30 cellular contexts compared by ENCODE assay signal in genomic region chr3:53805463-53806159, GRCh38. TPM values are rescaled to one million over a fixed set of nuclear protein-coding genes. Genes with fewer than 3 reads are reported as not detected.
DNase-seq lines count a peak whose midpoint lies in the region; ATAC-seq and TF ChIP-seq lines count a peak whose summit lies in the region.
"Had no signal": no experiment of that assay in that cellular context is flagged by ENCODE, and none has a peak within 500 bp of the region (broad histone marks: within the 10 kb centered on the region; RNA-seq: fewer than 3 reads in every experiment).

No MANE protein-coding gene starts in this region.

- TF ChIP-seq POLR2A in IMR-90 (IDR thresholded peaks at IDR 0.05; ENCODE audit: low read depth, low read length) = no peak

- no peaks in the 10 kb centered on the region for H3K36me3 ChIP-seq in IMR-90 (ENCODE audit: control insufficient read depth, insufficient read depth, low read length)
- no peaks in the 10 kb centered on the region for H3K36me3 ChIP-seq in osteoblast (ENCODE audit: insufficient read depth, low read length)
- H3K36me3 ChIP-seq: BE2C, brain microvascular endothelial cell, heart left ventricle, transverse colon had no signal

- H3K56ac ChIP-seq in IMR-90 (ENCODE audit: extremely low read depth, insufficient read depth, low read length) = no peak overlapping the region
- no peak overlapping the region for H3K56ac ChIP-seq in H9 (ENCODE audit: insufficient read length, low read depth, low read length)

- H3K79me2 ChIP-seq in osteoblast (ENCODE audit: insufficient read depth, low read length) (no peaks in the 10 kb centered on the region), H9 (ENCODE audit: insufficient read depth, low read length) (no peaks in the 10 kb centered on the region)

- H4K20me1 ChIP-seq in IMR-90 (ENCODE audit: insufficient read depth, low read length) (no peaks in the 10 kb centered on the region), osteoblast (ENCODE audit: insufficient read depth, low read length) (no peaks in the 10 kb centered on the region), H9 (ENCODE audit: control insufficient read depth, insufficient read depth, insufficient read length) (no peaks in the 10 kb centered on the region)

- H3K9me3 ChIP-seq in AG04450 (ENCODE audit: control insufficient read depth, insufficient read depth, low read length) = peaks cover 4% of the 10 kb centered on the region; the same call in 1 of the 2 replicates
- H3K9me3 ChIP-seq in IMR-90 (ENCODE audit: control insufficient read depth, insufficient read depth, low read length) = no peaks in the 10 kb centered on the region
- no peaks in the 10 kb centered on the region for H3K9me3 ChIP-seq in osteoblast (ENCODE audit: low read depth, low read length)
- no peaks in the 10 kb centered on the region for H3K9me3 ChIP-seq in H9 (ENCODE audit: control insufficient read depth, low read depth, low read length)
- H3K9me3 ChIP-seq: adrenal gland, BE2C, heart left ventricle, lower lobe of right lung, transverse colon had no signal

- H3K18ac ChIP-seq in IMR-90 (ENCODE audit: low read depth, low read length) = peak overlapping the region; percentile 54
- H3K18ac ChIP-seq in H9 (ENCODE audit: insufficient read length, low read depth, low read length) = no peak overlapping the region

- H3T11ph ChIP-seq in H9 (ENCODE audit: low read length) = no peak overlapping the region

- H3K23ac ChIP-seq in IMR-90 (ENCODE audit: low read depth, low read length) (0 out of 2 replicates have a peak overlapping the region, but pooled peaks have one; percentile 13), H9 (ENCODE audit: insufficient read length, low read depth, low read length) (no peak overlapping the region)

- peak overlapping the region; percentile 64 for H2BK20ac ChIP-seq in IMR-90 (ENCODE audit: low read depth, low read length)
- H2BK20ac ChIP-seq in H9 (ENCODE audit: low read depth, low read length, poor library complexity, severe bottlenecking) = no peak overlapping the region

- no peaks in the 10 kb centered on the region; the same call in 1 of the 2 replicates for H3K27me3 Mint-ChIP-seq in H9 (ENCODE audit: low read depth)

- H2AK9ac ChIP-seq in IMR-90 (replicated peaks; ENCODE audit: low read depth, low read length, poor library complexity) = peak overlapping the region; percentile 91

- H3K79me1 ChIP-seq in IMR-90 (ENCODE audit: low read depth in 1 of 2, low read length in 2 of 2) (no peaks in the 10 kb centered on the region), H9 (ENCODE audit: insufficient read depth, low read depth, low read length, poor library complexity, severe bottlenecking) (no peaks in the 10 kb centered on the region)

- no peak overlapping the region for H3K4me3 Mint-ChIP-seq in H9
- H3K4me3 Mint-ChIP-seq: activated CD8-positive, alpha-beta T cell treated with anti-CD3 and anti-CD28 coated beads for 36 hours; neural crest cell; T-helper 1 cell treated with Interleukin-12 subunit alpha and Interleukin-12 subunit beta and Interleukin-4 antibody, amounts not matched to agents 30 μg/mL and 1 μg/mL, for 36 hours had no signal

- intact Hi-C loops in IMR-90 (cut with micrococcal nuclease) = no loop called here

- H3K27me3 ChIP-seq in AG04450 (ENCODE audit: control insufficient read depth, insufficient read depth, low read length) (no peaks in the 10 kb centered on the region), IMR-90 (ENCODE audit: control insufficient read depth, insufficient read depth, low read length) (no peaks in the 10 kb centered on the region), osteoblast (ENCODE audit: insufficient read depth, low read length) (no peaks in the 10 kb centered on the region), H9 (ENCODE audit: insufficient read depth, low read length) (no peaks in the 10 kb centered on the region)
- H3K27me3 ChIP-seq: adrenal gland, BE2C, brain microvascular endothelial cell, heart left ventricle, transverse colon had no signal

- peak overlapping the region; percentile 90; the same call in 2 of the 3 replicates for H2BK15ac ChIP-seq in IMR-90 (ENCODE audit: low read depth, low read length)
- H2BK15ac ChIP-seq in H9 (ENCODE audit: low read depth, low read length) = no peak overlapping the region

- H3K9me1 ChIP-seq in IMR-90 (ENCODE audit: insufficient read depth, low read length) = peaks cover 20% of the 10 kb centered on the region

- no peaks in the 10 kb centered on the region for H3K23me2 ChIP-seq in H9 (ENCODE audit: insufficient read length, low read depth, low read length, poor library complexity, severe bottlenecking)

- peak overlapping the region; percentile 55 for H3K14ac ChIP-seq in IMR-90 (replicated peaks; ENCODE audit: low read depth, low read length)
- no peak overlapping the region for H3K14ac ChIP-seq in H9 (ENCODE audit: insufficient read depth, low read length)

- CTCF ChIA-PET in AG04450 (lab: Charles Lee) = interaction anchor here (0.5 kb wide), 1 partner anchor 32 kb away, joined by 3 read pairs; no protein-coding TSS in a partner anchor
- CTCF ChIA-PET in IMR-90 (lab: Yijun Ruan, JAX) = no interaction called here

- H2AFZ ChIP-seq in IMR-90 (replicated peaks; ENCODE audit: low read length, poor library complexity) = peak overlapping the region; percentile 94
- H2AFZ ChIP-seq in osteoblast (ENCODE audit: low read length) = peak overlapping the region; percentile 48
- H2AFZ ChIP-seq in H9 (ENCODE audit: low read length) = no peak overlapping the region

- H3K9me3 Mint-ChIP-seq in H9 = no peaks in the 10 kb centered on the region
- H3K9me3 Mint-ChIP-seq: activated CD8-positive, alpha-beta T cell treated with anti-CD3 and anti-CD28 coated beads for 36 hours; neural crest cell; T-helper 1 cell treated with Interleukin-12 subunit alpha and Interleukin-12 subunit beta and Interleukin-4 antibody, amounts not matched to agents 30 μg/mL and 1 μg/mL, for 36 hours had no signal

- no peak overlapping the region for H3K4me3 ChIP-seq in AG04450 (ENCODE audit: low read depth, low read length)
- H3K4me3 ChIP-seq in IMR-90 (ENCODE audit: insufficient read depth, low read depth, low read length) = no peak overlapping the region
- H3K4me3 ChIP-seq in osteoblast (ENCODE audit: insufficient read depth, low read length) = peak overlapping the region; percentile 5
- H3K4me3 ChIP-seq: adrenal gland, heart left ventricle, lower lobe of right lung, transverse colon had no signal

- no peaks in the 10 kb centered on the region for H3K36me3 Mint-ChIP-seq in H9 (ENCODE audit: insufficient read depth in 1 of 3, low read depth in 3 of 3)

- in situ Hi-C loops in IMR-90 (cut with MboI; ENCODE audit: low sequenced_read_pairs) = no loop called here

- H4K8ac ChIP-seq in IMR-90 (ENCODE audit: low read depth in 2 of 2, low read length in 2 of 2) (peak overlapping the region; percentile 15 to 88; a peak in 3 of 4 replicates), H9 (replicated peaks; ENCODE audit: insufficient read length, low read depth, low read length) (no peak overlapping the region)

- H2BK120ac ChIP-seq in IMR-90 (ENCODE audit: low read depth, low read length) (peak overlapping the region; percentile 93), H9 (ENCODE audit: low read depth, low read length, poor library complexity, severe bottlenecking) (no peak overlapping the region)

- no peak for TF ChIP-seq CTCF in AG04450 (IDR thresholded peaks at IDR 0.05; ENCODE audit: low read depth, low read length)
- no peak for TF ChIP-seq CTCF in IMR-90 (conservative IDR thresholded peaks at IDR 0.05; ENCODE audit: low read depth, low read length)
- TF ChIP-seq CTCF in osteoblast (IDR thresholded peaks at IDR 0.05; ENCODE audit: extremely low read depth, low read depth, low read length) = no peak
- no peak for TF ChIP-seq CTCF in H9 (conservative IDR thresholded peaks at IDR 0.05)

- peak overlapping the region; percentile 68 for H3K27ac ChIP-seq in AG04450 (ENCODE audit: low read depth, low read length)
- peak overlapping the region; percentile 4; the same call in 1 of the 2 replicates for H3K27ac ChIP-seq in IMR-90 (ENCODE audit: insufficient read depth, low read length)
- H3K27ac ChIP-seq in cingulate gyrus (ENCODE audit: low read depth, low read length) = peak overlapping the region; percentile 67
- H3K27ac ChIP-seq in osteoblast (ENCODE audit: low read depth, low read length) = peak overlapping the region; percentile 78
- no peak overlapping the region for H3K27ac ChIP-seq in H9 (ENCODE audit: insufficient read length, low read depth, low read length)
- H3K27ac ChIP-seq: brain microvascular endothelial cell, epithelial cell of prostate, lower lobe of right lung had no signal

- dilution Hi-C loops in IMR-90 (cut with HindIII; ENCODE audit: low sequenced_read_pairs, unreplicated experiment) = no loop called here

- POLR2A ChIA-PET in AG04450 (lab: Yijun Ruan, JAX) = no interaction called here
- POLR2A ChIA-PET in IMR-90 (lab: Charles Lee; ENCODE audit: unreplicated experiment) = no interaction called here

- peak overlapping the region; percentile 81 for H4K91ac ChIP-seq in IMR-90 (ENCODE audit: insufficient read depth, low read depth, low read length)
- H4K91ac ChIP-seq in H9 (ENCODE audit: insufficient read length, low read depth, low read length) = no peak overlapping the region

- H3K4me1 ChIP-seq in IMR-90 (ENCODE audit: control insufficient read depth, insufficient read depth, low read length) (peaks cover 14% of the 10 kb centered on the region), osteoblast (ENCODE audit: insufficient read depth, low read length) (peaks cover 32% of the 10 kb centered on the region), H9 (ENCODE audit: insufficient read depth, low read length) (no peaks in the 10 kb centered on the region; the same call in 1 of the 2 replicates)
- H3K4me1 ChIP-seq: BE2C, lower lobe of right lung had no signal

- peaks cover 14 to 18% of the 10 kb centered on the region in 2 experiments for H3K4me1 Mint-ChIP-seq in H9

- H2BK5ac ChIP-seq in IMR-90 (ENCODE audit: low read depth, low read length, poor library complexity, severe bottlenecking) (peak overlapping the region; percentile 73), H9 (ENCODE audit: insufficient read length, low read length) (no peak overlapping the region)

- no TSS peak for BruUV-seq in IMR-90 (replicated peaks; lab: Mats Ljungman, UMichigan)

- H2AK5ac ChIP-seq in IMR-90 (ENCODE audit: low read depth, low read length) = peak overlapping the region; percentile 89
- H2AK5ac ChIP-seq in H9 (ENCODE audit: insufficient read length, low read length) = no peak overlapping the region

- no peak for TF ChIP-seq RAD21 in IMR-90 (IDR thresholded peaks at IDR 0.05; ENCODE audit: low read length)

- H3K9ac ChIP-seq in IMR-90 (ENCODE audit: low read depth, low read length) = no peak overlapping the region
- no peak overlapping the region for H3K9ac ChIP-seq in H9 (ENCODE audit: extremely low read depth, insufficient read length, low read length)

- 85 to 88% methylated on average over 2 to 3 of the region's 4 CpGs for WGBS in IMR-90 (ENCODE audit: extremely low coverage in 2 of 2, insufficient read length in 1 of 2), 2 experiments
- WGBS in H9 (ENCODE audit: extremely low coverage, insufficient read length, low lambda C conversion rate) = 100% methylated on average over 2 of the region's 4 CpGs

- H3K4ac ChIP-seq in IMR-90 (ENCODE audit: low read depth, low read length) (peak overlapping the region; percentile 85), H9 (ENCODE audit: low read depth, low read length) (no peak overlapping the region)

- ATAC-seq in IMR-90 (ENCODE audit: low read depth) = no peak
- ATAC-seq: activated CD4-positive, CD25-positive, alpha-beta regulatory T cell treated with anti-CD3 and anti-CD28 coated beads, Interleukin-2, amount 50 U/mL, for 24 hours; activated CD8-positive, alpha-beta T cell treated with anti-CD3 and anti-CD28 coated beads for 36 hours; lower lobe of right lung had no signal

- no peak for DNase-seq in AG04450 (ENCODE audit: low read depth, low spot score)
- no peak for DNase-seq in IMR-90
- no peak for DNase-seq in osteoblast (ENCODE audit: insufficient read length, low spot score, missing footprints)
- DNase-seq in H9 = no peak
- DNase-seq in NCI-H1930 (lab: John Stamatoyannopoulos, UW) = no peak
- DNase-seq in pons (ENCODE audit: low spot score) = no peak
- no peak for DNase-seq in NCI-H128 (lab: John Stamatoyannopoulos, UW; ENCODE audit: unreplicated experiment)
- DNase-seq: activated CD8-positive, alpha-beta T cell treated with anti-CD3 and anti-CD28 coated beads for 36 hours; activated T-cell treated with anti-CD3 and anti-CD28 coated beads for 4 hours; BE2C; COR-L47; DMS79; effector CD8-positive, alpha-beta T cell; GDM1; lower lobe of right lung; NCI-H146; NCI-H446 treated with DMSO at 0.1 percent for 48 hours; RPMI8226; stimulated activated CD4-positive, alpha-beta T cell treated with anti-CD3 and anti-CD28 coated beads, Interleukin-2, amount 100 ng/mL, for 24 hours had no signal

- H3K27ac Mint-ChIP-seq in H9 = no peak overlapping the region
- H3K27ac Mint-ChIP-seq: activated CD8-positive, alpha-beta T cell treated with anti-CD3 and anti-CD28 coated beads for 36 hours; T-helper 1 cell treated with Interleukin-12 subunit alpha and Interleukin-12 subunit beta and Interleukin-4 antibody, amounts not matched to agents 30 μg/mL and 1 μg/mL, for 36 hours had no signal

- no peak overlapping the region for H3K4me2 ChIP-seq in IMR-90 (ENCODE audit: low read depth, low read length)
- H3K4me2 ChIP-seq in osteoblast (ENCODE audit: insufficient read depth, low read length) = peak overlapping the region; percentile 44
- H3K4me2 ChIP-seq in H9 (ENCODE audit: insufficient read depth, insufficient read length, low read length) = no peak overlapping the region

- H4K5ac ChIP-seq in IMR-90 (ENCODE audit: low read depth, low read length) (no peak overlapping the region; the same call in 1 of the 2 replicates), H9 (ENCODE audit: insufficient read length, low read depth, low read length) (no peak overlapping the region)

- H2BK12ac ChIP-seq in H9 (ENCODE audit: insufficient read length, low read depth, low read length) = no peak overlapping the region

RNA-seq across cellular contexts. Expression of gene CHDH, which starts 40.6 kb away (rescaled TPM):
- polyA plus RNA-seq in AG04450 (2011; rRNA removed) = 0.01 and 0.02 TPM in 2 replicates
- 0.04 and 0.05 TPM in 2 replicates for polyA minus RNA-seq in AG04450 (2011; rRNA and poly(A)+ RNA removed)
- under 0.01 and 0.28 TPM in 2 replicates for total RNA-seq in IMR-90 (2012; rRNA removed)
- 0.07 and 0.19 TPM in 2 replicates for polyA plus RNA-seq in IMR-90 (2012; rRNA removed)
- 0.02 and 0.08 TPM in 2 replicates for polyA plus RNA-seq in IMR-90 (2012; cell fraction: cytosol; rRNA removed)
- polyA plus RNA-seq in IMR-90 (2012; cell fraction: nucleus; rRNA removed; ENCODE audit: low replicate concordance) = 0.23 and 0.29 TPM in 2 replicates
- total RNA-seq in osteoblast = 0.72 and 0.88 TPM in 2 replicates
- 8.2 and 11.0 TPM in 2 replicates for total RNA-seq in H9 (2021)

RNA-seq across cellular contexts. Expression of gene IL17RB, which starts 40.8 kb away (rescaled TPM):
- polyA plus RNA-seq in AG04450 (2011; rRNA removed) = not detected in 2 replicates
- not detected in 2 replicates for polyA minus RNA-seq in AG04450 (2011; rRNA and poly(A)+ RNA removed)
- under 0.01 TPM in 1 of 2 replicates, not detected in the other for total RNA-seq in IMR-90 (2012; rRNA removed)
- polyA plus RNA-seq in IMR-90 (2012; rRNA removed) = 0.09 TPM in 1 of 2 replicates, not detected in the other
- 0.03 TPM in 1 of 2 replicates, not detected in the other for polyA plus RNA-seq in IMR-90 (2012; cell fraction: cytosol; rRNA removed)
- polyA plus RNA-seq in IMR-90 (2012; cell fraction: nucleus; rRNA removed; ENCODE audit: low replicate concordance) = 0.12 and 0.25 TPM in 2 replicates
- under 0.01 and 0.29 TPM in 2 replicates for total RNA-seq in osteoblast
- 8.3 and 9.8 TPM in 2 replicates for total RNA-seq in H9 (2021)
- total RNA-seq: activated CD8-positive, alpha-beta T cell treated with anti-CD3 and anti-CD28 coated beads for 36 hours; pulmonary artery endothelial cell; SK-MEL-5 had no signal
